22 cellular contexts compared by ENCODE assay signal in the genomic region with DNA sequence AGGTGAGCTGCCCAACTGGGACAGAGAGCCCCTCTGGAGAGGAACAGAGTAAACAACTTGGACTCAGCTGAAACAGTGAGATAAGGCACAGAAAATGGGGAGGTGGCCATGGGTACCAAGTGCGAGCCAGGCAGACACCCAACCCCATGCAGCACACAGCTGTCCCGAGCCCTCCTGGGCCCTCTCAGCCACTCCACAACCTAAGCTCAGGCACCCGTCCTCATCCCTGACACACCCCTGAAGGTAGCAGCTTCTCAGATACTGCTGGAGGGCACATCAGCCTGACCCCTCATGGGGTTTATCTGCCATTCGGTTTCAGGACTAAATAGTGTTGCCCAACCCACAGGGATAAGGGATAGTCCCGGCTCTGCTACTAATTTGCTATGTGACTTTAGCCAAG.
"Had no signal": no experiment of that assay in that cellular context is flagged by ENCODE, and none has a peak within 500 bp of the region (broad histone marks: within the 10 kb centered on the region; RNA-seq: fewer than 3 reads in every experiment).

No MANE protein-coding gene starts in this region.

- DNase-seq: activated CD4-positive, alpha-beta memory T cell treated with anti-CD3 and anti-CD28 coated beads for 36 hours; activated CD4-positive, alpha-beta T cell treated with anti-CD3 and anti-CD28 coated beads for 48 hours; activated naive CD4-positive, alpha-beta T cell; activated naive CD8-positive, alpha-beta T cell treated with anti-CD3 and anti-CD28 coated beads for 36 hours; colonic mucosa; dorsolateral prefrontal cortex; effector memory CD8-positive, alpha-beta T cell; esophagus squamous epithelium; hypothalamus; left colon; mucosa of descending colon; naive B cell; stimulated activated CD4-positive, alpha-beta T cell treated with anti-CD3 and anti-CD28 coated beads, Interleukin-12 subunit alpha, Interleukin-12 subunit beta, amount 100 ng/mL, for 4 hours; stimulated activated CD4-positive, alpha-beta T cell treated with anti-CD3 and anti-CD28 coated beads, Interleukin-4, amount 100 ng/mL, for 4 hours; stimulated activated naive CD8-positive, alpha-beta T cell treated with anti-CD3 and anti-CD28 coated beads, Interleukin-15, amount 100 ng/mL, for 72 hours; T-helper 2 cell; uterus had no signal

- H3K27ac Mint-ChIP-seq: activated CD4-positive, alpha-beta memory T cell treated with anti-CD3 and anti-CD28 coated beads for 36 hours; activated naive CD8-positive, alpha-beta T cell treated with anti-CD3 and anti-CD28 coated beads for 36 hours had no signal

- H3K4me3 Mint-ChIP-seq: activated CD4-positive, alpha-beta memory T cell treated with anti-CD3 and anti-CD28 coated beads for 36 hours; activated naive CD8-positive, alpha-beta T cell treated with anti-CD3 and anti-CD28 coated beads for 36 hours; central memory CD8-positive, alpha-beta T cell; effector memory CD8-positive, alpha-beta T cell; naive B cell; neural progenitor cell; stimulated activated naive CD8-positive, alpha-beta T cell treated with anti-CD3 and anti-CD28 coated beads, Interleukin-15, amount 100 ng/mL, for 72 hours had no signal

- H3K9me3 Mint-ChIP-seq: activated CD4-positive, alpha-beta memory T cell treated with anti-CD3 and anti-CD28 coated beads for 36 hours; activated naive CD8-positive, alpha-beta T cell treated with anti-CD3 and anti-CD28 coated beads for 36 hours; central memory CD8-positive, alpha-beta T cell; effector memory CD8-positive, alpha-beta T cell; naive B cell; neural progenitor cell; stimulated activated naive CD8-positive, alpha-beta T cell treated with anti-CD3 and anti-CD28 coated beads, Interleukin-15, amount 100 ng/mL, for 72 hours had no signal

- H3K27me3 Mint-ChIP-seq: activated CD4-positive, alpha-beta memory T cell treated with anti-CD3 and anti-CD28 coated beads for 36 hours; activated naive CD8-positive, alpha-beta T cell treated with anti-CD3 and anti-CD28 coated beads for 36 hours; central memory CD8-positive, alpha-beta T cell; effector memory CD8-positive, alpha-beta T cell; naive B cell; stimulated activated naive CD8-positive, alpha-beta T cell treated with anti-CD3 and anti-CD28 coated beads, Interleukin-15, amount 100 ng/mL, for 72 hours had no signal

- ATAC-seq: effector memory CD8-positive, alpha-beta T cell; gastrocnemius medialis; left colon; mucosa of descending colon; stimulated activated naive CD8-positive, alpha-beta T cell treated with anti-CD3 and anti-CD28 coated beads, Interleukin-15, amount 100 ng/mL, for 72 hours had no signal

- H3K27ac ChIP-seq: colonic mucosa, dorsolateral prefrontal cortex, esophagus squamous epithelium, gastrocnemius medialis, neural progenitor cell, prostate gland, tibial nerve, uterus had no signal
